ENCODE assay signal across 1 cellular context in the genomic region with DNA sequence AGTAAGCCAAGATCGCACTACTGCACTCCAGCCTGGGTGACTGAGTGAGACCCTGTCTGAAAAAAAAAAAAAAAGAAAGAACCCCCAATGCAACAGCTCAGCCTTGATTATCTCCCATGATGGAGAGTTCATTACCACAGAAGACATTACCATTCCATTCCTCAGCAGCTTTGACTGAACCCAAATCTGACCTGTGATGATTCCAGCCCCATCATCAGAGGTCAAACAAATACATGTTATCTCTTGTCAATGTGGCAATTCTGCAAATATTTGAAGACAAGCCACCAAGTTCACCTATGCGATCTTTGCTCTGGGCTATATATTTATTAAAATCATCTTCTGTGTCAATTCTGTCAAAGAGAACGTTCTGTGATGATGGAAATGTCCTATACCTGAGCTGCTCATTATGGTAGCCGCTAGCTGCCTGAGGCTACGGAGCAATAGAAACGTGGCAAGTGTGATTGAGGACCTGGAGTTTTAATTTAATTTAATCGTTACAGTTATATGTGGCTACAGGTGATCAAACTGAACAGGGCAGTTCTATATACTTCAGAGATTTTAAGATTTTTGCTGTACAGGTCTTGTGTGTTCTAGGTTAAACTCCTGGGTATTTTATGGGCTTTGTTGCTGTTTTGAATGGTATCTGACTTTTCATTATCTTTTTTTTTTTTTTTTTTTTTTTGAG.
TF ChIP-seq lines count a peak whose summit lies in the region.

No MANE protein-coding gene starts in this region.

TF ChIP-seq in HepG2, 621 proteins besides CTCF, POLR2A, EP300 and RAD21 (continued from another document and continues in another):
- TF ChIP-seq, protein P1, sequence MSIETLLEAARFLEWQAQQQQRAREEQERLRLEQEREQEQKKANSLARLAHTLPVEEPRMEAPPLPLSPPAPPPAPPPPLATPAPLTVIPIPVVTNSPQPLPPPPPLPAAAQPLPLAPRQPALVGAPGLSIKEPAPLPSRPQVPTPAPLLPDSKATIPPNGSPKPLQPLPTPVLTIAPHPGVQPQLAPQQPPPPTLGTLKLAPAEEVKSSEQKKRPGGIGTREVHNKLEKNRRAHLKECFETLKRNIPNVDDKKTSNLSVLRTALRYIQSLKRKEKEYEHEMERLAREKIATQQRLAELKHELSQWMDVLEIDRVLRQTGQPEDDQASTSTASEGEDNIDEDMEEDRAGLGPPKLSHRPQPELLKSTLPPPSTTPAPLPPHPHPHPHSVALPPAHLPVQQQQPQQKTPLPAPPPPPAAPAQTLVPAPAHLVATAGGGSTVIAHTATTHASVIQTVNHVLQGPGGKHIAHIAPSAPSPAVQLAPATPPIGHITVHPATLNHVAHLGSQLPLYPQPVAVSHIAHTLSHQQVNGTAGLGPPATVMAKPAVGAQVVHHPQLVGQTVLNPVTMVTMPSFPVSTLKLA (IDR thresholded peaks at IDR 0.05), result no peak
- TF ChIP-seq ARID2 (CRISPR knock-in tag; IDR thresholded peaks at IDR 0.05; ENCODE audit: borderline replicate concordance) (no peak), IKZF5 (CRISPR knock-in tag; IDR thresholded peaks at IDR 0.05) (no peak), JUNB (CRISPR knock-in tag; IDR thresholded peaks at IDR 0.05; ENCODE audit: borderline replicate concordance) (no peak), HMG20A (CRISPR knock-in tag; IDR thresholded peaks at IDR 0.05; ENCODE audit: borderline replicate concordance) (peak; percentile 94), ZNF143 (CRISPR knock-in tag; IDR thresholded peaks at IDR 0.05) (no peak), ZNF367 (CRISPR knock-in tag; IDR thresholded peaks at IDR 0.05; ENCODE audit: borderline replicate concordance) (no peak), SAP130 (CRISPR knock-in tag; IDR thresholded peaks at IDR 0.05; ENCODE audit: low read depth) (peak; percentile 62; the same call in 1 of the 2 replicates), MBD4 (IDR thresholded peaks at IDR 0.05; ENCODE audit: borderline replicate concordance, low read length) (no peak), ZXDC (CRISPR knock-in tag; IDR thresholded peaks at IDR 0.05) (no peak), ZBTB14 (CRISPR knock-in tag; IDR thresholded peaks at IDR 0.05) (no peak), POLR2AphosphoS5 (IDR thresholded peaks at IDR 0.05; ENCODE audit: low read depth, low read length) (no peak), ZNF580 (CRISPR knock-in tag; IDR thresholded peaks at IDR 0.05; ENCODE audit: borderline replicate concordance, low read depth) (no peak), NR2F2 (IDR thresholded peaks at IDR 0.05; ENCODE audit: borderline replicate concordance, low read depth) (peak; percentile 95), TEAD2 (CRISPR knock-in tag; IDR thresholded peaks at IDR 0.05) (no peak), ARHGAP35 (CRISPR knock-in tag; IDR thresholded peaks at IDR 0.05; ENCODE audit: borderline replicate concordance) (no peak), ZNF225 (CRISPR knock-in tag; IDR thresholded peaks at IDR 0.05) (no peak), ZNF841 (CRISPR knock-in tag; IDR thresholded peaks at IDR 0.05; ENCODE audit: borderline replicate concordance) (no peak), NR2F1 (CRISPR knock-in tag; IDR thresholded peaks at IDR 0.05) (peak; percentile 81 to 89), SRF (IDR thresholded peaks at IDR 0.05; ENCODE audit: low read depth, low read length) (no peak), ZNF782 (CRISPR knock-in tag; IDR thresholded peaks at IDR 0.05; ENCODE audit: borderline replicate concordance) (no peak), ELK4 (CRISPR knock-in tag; IDR thresholded peaks at IDR 0.05; ENCODE audit: borderline replicate concordance) (no peak), LBX2 (CRISPR knock-in tag; IDR thresholded peaks at IDR 0.05; ENCODE audit: borderline replicate concordance) (no peak), POGK (CRISPR knock-in tag; conservative IDR thresholded peaks at IDR 0.05) (no peak), CENPX (CRISPR knock-in tag; IDR thresholded peaks at IDR 0.05) (no peak)
- TF ChIP-seq, protein P2, sequence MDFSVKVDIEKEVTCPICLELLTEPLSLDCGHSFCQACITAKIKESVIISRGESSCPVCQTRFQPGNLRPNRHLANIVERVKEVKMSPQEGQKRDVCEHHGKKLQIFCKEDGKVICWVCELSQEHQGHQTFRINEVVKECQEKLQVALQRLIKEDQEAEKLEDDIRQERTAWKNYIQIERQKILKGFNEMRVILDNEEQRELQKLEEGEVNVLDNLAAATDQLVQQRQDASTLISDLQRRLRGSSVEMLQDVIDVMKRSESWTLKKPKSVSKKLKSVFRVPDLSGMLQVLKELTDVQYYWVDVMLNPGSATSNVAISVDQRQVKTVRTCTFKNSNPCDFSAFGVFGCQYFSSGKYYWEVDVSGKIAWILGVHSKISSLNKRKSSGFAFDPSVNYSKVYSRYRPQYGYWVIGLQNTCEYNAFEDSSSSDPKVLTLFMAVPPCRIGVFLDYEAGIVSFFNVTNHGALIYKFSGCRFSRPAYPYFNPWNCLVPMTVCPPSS (IDR thresholded peaks at IDR 0.05), result no peak
- TF ChIP-seq, protein P3, sequence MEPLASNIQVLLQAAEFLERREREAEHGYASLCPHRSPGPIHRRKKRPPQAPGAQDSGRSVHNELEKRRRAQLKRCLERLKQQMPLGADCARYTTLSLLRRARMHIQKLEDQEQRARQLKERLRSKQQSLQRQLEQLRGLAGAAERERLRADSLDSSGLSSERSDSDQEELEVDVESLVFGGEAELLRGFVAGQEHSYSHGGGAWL (CRISPR knock-in tag; IDR thresholded peaks at IDR 0.05), result no peak
- TF ChIP-seq, protein P4, sequence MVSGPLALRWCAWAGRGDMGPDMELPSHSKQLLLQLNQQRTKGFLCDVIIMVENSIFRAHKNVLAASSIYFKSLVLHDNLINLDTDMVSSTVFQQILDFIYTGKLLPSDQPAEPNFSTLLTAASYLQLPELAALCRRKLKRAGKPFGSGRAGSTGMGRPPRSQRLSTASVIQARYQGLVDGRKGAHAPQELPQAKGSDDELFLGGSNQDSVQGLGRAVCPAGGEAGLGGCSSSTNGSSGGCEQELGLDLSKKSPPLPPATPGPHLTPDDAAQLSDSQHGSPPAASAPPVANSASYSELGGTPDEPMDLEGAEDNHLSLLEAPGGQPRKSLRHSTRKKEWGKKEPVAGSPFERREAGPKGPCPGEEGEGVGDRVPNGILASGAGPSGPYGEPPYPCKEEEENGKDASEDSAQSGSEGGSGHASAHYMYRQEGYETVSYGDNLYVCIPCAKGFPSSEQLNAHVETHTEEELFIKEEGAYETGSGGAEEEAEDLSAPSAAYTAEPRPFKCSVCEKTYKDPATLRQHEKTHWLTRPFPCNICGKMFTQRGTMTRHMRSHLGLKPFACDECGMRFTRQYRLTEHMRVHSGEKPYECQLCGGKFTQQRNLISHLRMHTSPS (CRISPR knock-in tag; IDR thresholded peaks at IDR 0.05; ENCODE audit: low read depth), result no peak
- TF ChIP-seq, protein P5, sequence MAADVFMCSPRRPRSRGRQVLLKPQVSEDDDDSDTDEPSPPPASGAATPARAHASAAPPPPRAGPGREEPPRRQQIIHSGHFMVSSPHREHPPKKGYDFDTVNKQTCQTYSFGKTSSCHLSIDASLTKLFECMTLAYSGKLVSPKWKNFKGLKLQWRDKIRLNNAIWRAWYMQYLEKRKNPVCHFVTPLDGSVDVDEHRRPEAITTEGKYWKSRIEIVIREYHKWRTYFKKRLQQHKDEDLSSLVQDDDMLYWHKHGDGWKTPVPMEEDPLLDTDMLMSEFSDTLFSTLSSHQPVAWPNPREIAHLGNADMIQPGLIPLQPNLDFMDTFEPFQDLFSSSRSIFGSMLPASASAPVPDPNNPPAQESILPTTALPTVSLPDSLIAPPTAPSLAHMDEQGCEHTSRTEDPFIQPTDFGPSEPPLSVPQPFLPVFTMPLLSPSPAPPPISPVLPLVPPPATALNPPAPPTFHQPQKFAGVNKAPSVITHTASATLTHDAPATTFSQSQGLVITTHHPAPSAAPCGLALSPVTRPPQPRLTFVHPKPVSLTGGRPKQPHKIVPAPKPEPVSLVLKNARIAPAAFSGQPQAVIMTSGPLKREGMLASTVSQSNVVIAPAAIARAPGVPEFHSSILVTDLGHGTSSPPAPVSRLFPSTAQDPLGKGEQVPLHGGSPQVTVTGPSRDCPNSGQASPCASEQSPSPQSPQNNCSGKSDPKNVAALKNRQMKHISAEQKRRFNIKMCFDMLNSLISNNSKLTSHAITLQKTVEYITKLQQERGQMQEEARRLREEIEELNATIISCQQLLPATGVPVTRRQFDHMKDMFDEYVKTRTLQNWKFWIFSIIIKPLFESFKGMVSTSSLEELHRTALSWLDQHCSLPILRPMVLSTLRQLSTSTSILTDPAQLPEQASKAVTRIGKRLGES (CRISPR knock-in tag; IDR thresholded peaks at IDR 0.05; ENCODE audit: borderline replicate concordance), result no peak
- TF ChIP-seq, protein P6, sequence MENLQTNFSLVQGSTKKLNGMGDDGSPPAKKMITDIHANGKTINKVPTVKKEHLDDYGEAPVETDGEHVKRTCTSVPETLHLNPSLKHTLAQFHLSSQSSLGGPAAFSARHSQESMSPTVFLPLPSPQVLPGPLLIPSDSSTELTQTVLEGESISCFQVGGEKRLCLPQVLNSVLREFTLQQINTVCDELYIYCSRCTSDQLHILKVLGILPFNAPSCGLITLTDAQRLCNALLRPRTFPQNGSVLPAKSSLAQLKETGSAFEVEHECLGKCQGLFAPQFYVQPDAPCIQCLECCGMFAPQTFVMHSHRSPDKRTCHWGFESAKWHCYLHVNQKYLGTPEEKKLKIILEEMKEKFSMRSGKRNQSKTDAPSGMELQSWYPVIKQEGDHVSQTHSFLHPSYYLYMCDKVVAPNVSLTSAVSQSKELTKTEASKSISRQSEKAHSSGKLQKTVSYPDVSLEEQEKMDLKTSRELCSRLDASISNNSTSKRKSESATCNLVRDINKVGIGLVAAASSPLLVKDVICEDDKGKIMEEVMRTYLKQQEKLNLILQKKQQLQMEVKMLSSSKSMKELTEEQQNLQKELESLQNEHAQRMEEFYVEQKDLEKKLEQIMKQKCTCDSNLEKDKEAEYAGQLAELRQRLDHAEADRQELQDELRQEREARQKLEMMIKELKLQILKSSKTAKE (CRISPR knock-in tag; IDR thresholded peaks at IDR 0.05; ENCODE audit: borderline replicate concordance), result peak; percentile 52; the same call in 1 of the 2 replicates
